9 cellular contexts compared by ENCODE assay signal in the genomic region with DNA sequence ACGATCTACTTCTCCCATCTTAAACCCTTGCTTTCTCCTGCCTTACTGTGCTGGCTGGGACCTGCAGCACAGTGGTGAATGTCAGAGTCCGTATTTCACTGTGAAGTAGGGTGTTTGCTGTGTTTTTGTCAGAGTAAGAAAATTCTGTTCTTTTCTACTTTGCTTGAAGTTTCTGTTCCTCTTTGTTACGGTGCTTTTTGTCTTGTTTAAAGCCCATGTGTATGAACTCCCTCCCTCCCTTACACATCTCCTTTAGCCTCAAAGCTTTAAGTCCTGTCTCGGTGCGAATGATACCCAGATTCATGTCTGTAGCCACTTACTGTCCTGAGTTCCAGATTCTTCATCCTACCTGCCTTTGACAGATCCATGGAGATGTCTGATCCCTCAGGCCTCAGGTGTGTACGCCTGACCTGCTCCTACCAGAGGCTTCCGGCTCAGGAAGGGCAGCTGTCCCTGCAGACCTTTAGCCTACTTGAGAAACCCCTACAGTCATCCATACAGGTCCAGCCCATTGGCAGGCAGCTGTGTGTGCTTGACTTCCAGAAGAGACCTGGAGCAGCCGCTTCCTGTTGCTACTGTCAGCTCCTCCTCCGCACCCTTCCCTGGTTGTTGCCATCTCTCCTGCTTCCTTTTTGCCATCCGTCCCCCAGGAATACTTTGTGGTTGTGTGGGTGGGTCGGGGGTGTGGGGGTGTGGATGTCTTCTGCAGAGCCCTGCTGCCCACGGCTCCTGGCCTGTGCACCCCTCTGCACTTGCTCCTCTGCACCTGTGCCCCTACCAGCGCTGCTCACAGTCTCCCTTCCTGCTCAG.
A peak's percentile ranks its signal among the peaks of the same experiment; 100 is the strongest.
DNase-seq lines count a peak whose midpoint lies in the region; ATAC-seq, FAIRE-seq and TF ChIP-seq lines count a peak whose summit lies in the region.
"Had no signal": no experiment of that assay in that cellular context is flagged by ENCODE, and none has a peak within 500 bp of the region (broad histone marks: within the 10 kb centered on the region; RNA-seq: fewer than 3 reads in every experiment).

No MANE protein-coding gene starts in this region.

- H3K27ac ChIP-seq in BLaER1, result no peak overlapping the region
- no peak overlapping the region for H3K27ac ChIP-seq in colonic mucosa

- intact Hi-C loops in colonic mucosa (cut with DNase I), result no loop called here

- H3K36me3 ChIP-seq in BLaER1, result peaks cover 70% of the 10 kb centered on the region
- peaks cover 8% of the 10 kb centered on the region for H3K36me3 ChIP-seq in colonic mucosa

- H3K27me3 ChIP-seq in BLaER1, result 0 out of 2 replicates have a peak, but pooled peaks cover 3% of the 10 kb centered on the region
- H3K27me3 ChIP-seq in colonic mucosa, result no peaks in the 10 kb centered on the region

- FAIRE-seq in HTR-8/SVneo (lab: Jason Lieb, UNC), result no peak

- peak; percentile 19 for DNase-seq in NCI-H2196 treated with DMSO at 0.1 percent for 48 hours (lab: John Stamatoyannopoulos, UW; ENCODE audit: unreplicated experiment)
- DNase-seq in HTR-8/SVneo (ENCODE audit: insufficient read length, low spot score), result no peak
- no peak for DNase-seq in stimulated activated CD4-positive, alpha-beta T cell treated with anti-CD3 and anti-CD28 coated beads, Interleukin-4, amount 100 ng/mL, for 1 hour
- DNase-seq in NCI-H1436 treated with DMSO at 0.1 percent for 48 hours (lab: John Stamatoyannopoulos, UW), result no peak
- DNase-seq in colonic mucosa, result no peak
- DNase-seq: CD4-positive, alpha-beta T cell had no signal

- peaks cover 73% of the 10 kb centered on the region for H3K4me1 ChIP-seq in BLaER1
- H3K4me1 ChIP-seq in colonic mucosa, result no peaks in the 10 kb centered on the region

- peaks cover 64% of the 10 kb centered on the region for H4K20me1 ChIP-seq in BLaER1

- H3K4me2 ChIP-seq in BLaER1, result peak overlapping the region; percentile 75

- H3K4me3 ChIP-seq in BLaER1 (no peak overlapping the region), colonic mucosa (no peak overlapping the region)

- H3K9ac ChIP-seq in BLaER1, result no peak overlapping the region
- no peak overlapping the region for H3K9ac ChIP-seq in colonic mucosa (ENCODE audit: low read depth in 2 of 2, low read length in 2 of 2)

- ATAC-seq in GM18907 (IDR thresholded peaks at IDR 0.05; ENCODE audit: unreplicated experiment) (peak; percentile 79), HG02840 (IDR thresholded peaks at IDR 0.05; ENCODE audit: low FRiP score, unreplicated experiment) (peak; percentile 64)

- H3K9me3 ChIP-seq in BLaER1, result no peaks in the 10 kb centered on the region
- H3K9me3 ChIP-seq in colonic mucosa, result no peaks in the 10 kb centered on the region

- TF ChIP-seq CTCF in colonic mucosa (IDR thresholded peaks at IDR 0.05), result no peak
